In genomic region chr19:12723643-12724426, GRCh38 we compare ENCODE assay signal across 1 cellular context.
TF ChIP-seq lines count a peak whose summit lies in the region.

Gene TNPO2 (minus strand): TSS chr19:12723932. CDS start chr19:12720977, 2,955 bp downstream.

TF ChIP-seq in Ishikawa, 13 proteins besides CTCF, POLR2A, EP300 and RAD21 (continued from another document):
- TF ChIP-seq CREB1 (IDR thresholded peaks at IDR 0.05; ENCODE audit: low read depth) (no peak), ZBTB7A (IDR thresholded peaks at IDR 0.05; ENCODE audit: low read depth) (0 out of 2 replicates have a peak, but pooled peaks have one; percentile 49), TAF1 (IDR thresholded peaks at IDR 0.05; ENCODE audit: low read depth) (no peak), YY1 (IDR thresholded peaks at IDR 0.05; ENCODE audit: low read depth) (no peak), USF1 (IDR thresholded peaks at IDR 0.05) (0 out of 2 replicates have a peak, but pooled peaks have one; percentile 27), NFIC (IDR thresholded peaks at IDR 0.05) (no peak; the same call in 1 of the 2 replicates), TEAD4 (IDR thresholded peaks at IDR 0.05) (no peak)
- TF ChIP-seq, protein P1, sequence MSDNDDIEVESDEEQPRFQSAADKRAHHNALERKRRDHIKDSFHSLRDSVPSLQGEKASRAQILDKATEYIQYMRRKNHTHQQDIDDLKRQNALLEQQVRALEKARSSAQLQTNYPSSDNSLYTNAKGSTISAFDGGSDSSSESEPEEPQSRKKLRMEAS (IDR thresholded peaks at IDR 0.05), result peak; percentile 81
TF ChIP-seq in Ishikawa: peak in this region for 3.
